In genomic region chr6:119470893-119471542, GRCh38 we compare ENCODE assay signal across 21 cellular contexts.
A peak's percentile ranks its signal among the peaks of the same experiment; 100 is the strongest.
DNase-seq lines count a peak whose midpoint lies in the region; ATAC-seq and TF ChIP-seq lines count a peak whose summit lies in the region.
"Had no signal": no experiment of that assay in that cellular context is flagged by ENCODE, and none has a peak within 500 bp of the region (broad histone marks: within the 10 kb centered on the region; RNA-seq: fewer than 3 reads in every experiment).

No MANE protein-coding gene starts in this region.

- peaks cover 9% of the 10 kb centered on the region for H3K9me3 Mint-ChIP-seq in activated T-cell treated with anti-CD3 and anti-CD28 coated beads, Interleukin-2, amount 50 U/mL, for 4 hours
- peaks cover 6% of the 10 kb centered on the region for H3K9me3 Mint-ChIP-seq in stimulated activated effector memory CD8-positive, alpha-beta T cell treated with anti-CD3 and anti-CD28 coated beads, Interleukin-12 subunit alpha, Interleukin-12 subunit beta, amount 100 ng/mL, for 72 hours

- no peaks in the 10 kb centered on the region for H3K27me3 Mint-ChIP-seq in activated T-cell treated with anti-CD3 and anti-CD28 coated beads, Interleukin-2, amount 50 U/mL, for 4 hours (ENCODE audit: low read depth)

- H3K36me3 Mint-ChIP-seq in activated T-cell treated with anti-CD3 and anti-CD28 coated beads, Interleukin-2, amount 50 U/mL, for 4 hours (ENCODE audit: insufficient read depth) = no peaks in the 10 kb centered on the region
- H3K36me3 Mint-ChIP-seq in stimulated activated effector memory CD8-positive, alpha-beta T cell treated with anti-CD3 and anti-CD28 coated beads, Interleukin-12 subunit alpha, Interleukin-12 subunit beta, amount 100 ng/mL, for 72 hours = no peaks in the 10 kb centered on the region

- H3K27ac ChIP-seq in KOPT-K1 (ENCODE audit: low read depth, low read length, poor library complexity, severe bottlenecking) = peak overlapping the region; percentile 42
- no peak overlapping the region for H3K27ac ChIP-seq in gastrocnemius medialis
- H3K27ac ChIP-seq: esophagus squamous epithelium, neutrophil, right atrium auricular region, thyroid gland had no signal

- intact Hi-C loops in gastrocnemius medialis (cut with DNase I; ENCODE audit: low total_unique reads) = no loop called here

- DNase-seq in activated T-cell treated with anti-CD3 and anti-CD28 coated beads, Interleukin-2, amount 50 U/mL, for 4 hours = no peak
- no peak for DNase-seq in activated T-cell treated with anti-CD3 and anti-CD28 coated beads for 4 hours
- DNase-seq in stimulated activated effector memory CD8-positive, alpha-beta T cell treated with anti-CD3 and anti-CD28 coated beads, Interleukin-12 subunit alpha, Interleukin-12 subunit beta, amount 100 ng/mL, for 72 hours (ENCODE audit: low spot score in 2 of 2) = no peak
- no peak for DNase-seq in gastrocnemius medialis
- DNase-seq in stimulated activated CD4-positive, alpha-beta T cell treated with anti-CD3 and anti-CD28 coated beads, Interleukin-4, amount 100 ng/mL, for 4 hours = no peak
- DNase-seq in cerebellum (ENCODE audit: low spot score) = no peak
- DNase-seq: activated CD4-positive, alpha-beta T cell treated with anti-CD3 and anti-CD28 coated beads for 48 hours; Caco-2; dermis blood vessel endothelial cell; esophagus squamous epithelium; GDM1; kidney glomerular epithelial cell; NCI-H2107; NCI-H82; thyroid gland had no signal

- H3K9me3 ChIP-seq in KOPT-K1 (ENCODE audit: insufficient read depth, low read length, poor library complexity, severe bottlenecking) (no peaks in the 10 kb centered on the region), gastrocnemius medialis (no peaks in the 10 kb centered on the region)
- H3K9me3 ChIP-seq: Caco-2, esophagus squamous epithelium, neutrophil, right atrium auricular region, thyroid gland had no signal

- peak overlapping the region; percentile 78 for H3K27ac Mint-ChIP-seq in stimulated activated effector memory CD8-positive, alpha-beta T cell treated with anti-CD3 and anti-CD28 coated beads, Interleukin-12 subunit alpha, Interleukin-12 subunit beta, amount 100 ng/mL, for 72 hours
- H3K27ac Mint-ChIP-seq: mesothelial cell of epicardium had no signal

- H3K4me1 Mint-ChIP-seq in activated T-cell treated with anti-CD3 and anti-CD28 coated beads, Interleukin-2, amount 50 U/mL, for 4 hours (ENCODE audit: low read depth) = peaks cover 16% of the 10 kb centered on the region
- H3K4me1 Mint-ChIP-seq in stimulated activated effector memory CD8-positive, alpha-beta T cell treated with anti-CD3 and anti-CD28 coated beads, Interleukin-12 subunit alpha, Interleukin-12 subunit beta, amount 100 ng/mL, for 72 hours = peaks cover 6% of the 10 kb centered on the region

- H3K27me3 ChIP-seq in gastrocnemius medialis = no peaks in the 10 kb centered on the region
- H3K27me3 ChIP-seq: esophagus squamous epithelium, neutrophil, right atrium auricular region, thyroid gland had no signal

- ATAC-seq in activated T-cell treated with anti-CD3 and anti-CD28 coated beads, Interleukin-2, amount 50 U/mL, for 4 hours = no peak
- ATAC-seq in GM21717 (IDR thresholded peaks at IDR 0.05; ENCODE audit: unreplicated experiment) (peak; percentile 64), gastrocnemius medialis (no peak)
- ATAC-seq in stimulated activated effector memory CD8-positive, alpha-beta T cell treated with anti-CD3 and anti-CD28 coated beads, Interleukin-12 subunit alpha, Interleukin-12 subunit beta, amount 100 ng/mL, for 72 hours = no peak
- ATAC-seq: HCT116 had no signal

- peak overlapping the region; percentile 12 for H3K4me3 Mint-ChIP-seq in activated T-cell treated with anti-CD3 and anti-CD28 coated beads, Interleukin-2, amount 50 U/mL, for 4 hours
- H3K4me3 Mint-ChIP-seq in stimulated activated effector memory CD8-positive, alpha-beta T cell treated with anti-CD3 and anti-CD28 coated beads, Interleukin-12 subunit alpha, Interleukin-12 subunit beta, amount 100 ng/mL, for 72 hours = peak overlapping the region; percentile 47
- H3K4me3 Mint-ChIP-seq: mesothelial cell of epicardium had no signal

- H3K4me1 ChIP-seq in gastrocnemius medialis = no peaks in the 10 kb centered on the region
- H3K4me1 ChIP-seq: Caco-2, right atrium auricular region, thyroid gland had no signal

- no peak for TF ChIP-seq POLR2A in gastrocnemius medialis (IDR thresholded peaks at IDR 0.05)

- TF ChIP-seq CTCF in gastrocnemius medialis (IDR thresholded peaks at IDR 0.05 in 4 of 5, conservative IDR thresholded peaks at IDR 0.05 in 1 of 5) = no peak

- in situ Hi-C loops in gastrocnemius medialis (cut with MboI; ENCODE audit: low sequenced_read_pairs in 4 of 4) = no loop called here

- no peaks in the 10 kb centered on the region for H3K36me3 ChIP-seq in KOPT-K1 (ENCODE audit: insufficient read depth, low read length)
- no peaks in the 10 kb centered on the region for H3K36me3 ChIP-seq in gastrocnemius medialis
- H3K36me3 ChIP-seq: esophagus squamous epithelium, neutrophil, right atrium auricular region, thyroid gland had no signal

- H3K4me3 ChIP-seq in gastrocnemius medialis = no peak overlapping the region
- H3K4me3 ChIP-seq: esophagus squamous epithelium, right atrium auricular region, thyroid gland had no signal
